8 cellular contexts compared by ENCODE assay signal in genomic region chr7:151368136-151368571, GRCh38. TPM values are rescaled to one million over a fixed set of nuclear protein-coding genes. Genes with fewer than 3 reads are reported as not detected.
DNase-seq lines count a peak whose midpoint lies in the region; ATAC-seq, FAIRE-seq and TF ChIP-seq lines count a peak whose summit lies in the region.

No MANE protein-coding gene starts in this region.

- FAIRE-seq in keratinocyte (lab: Jason Lieb, UNC) = no peak

- DNase-seq in AG04449 (ENCODE audit: low read depth, low spot score) (no peak), NCI-H187 treated with DMSO at 0.1 percent for 48 hours (lab: John Stamatoyannopoulos, UW) (peak; percentile 50), breast epithelium (ENCODE audit: low spot score in 2 of 2) (peak; percentile 76 to 78), keratinocyte (ENCODE audit: low read depth, low spot score) (peak; percentile 26)
- peak; percentile 62 to 71 (median 67) for DNase-seq in stimulated activated CD4-positive, alpha-beta T cell treated with anti-CD3 and anti-CD28 coated beads, Interleukin-1b, Interleukin-23, amount 100 ng/mL, for 24 hours (ENCODE audit: low read depth in 4 of 4, low spot score in 1 of 4)

- H3K9ac ChIP-seq in keratinocyte (ENCODE audit: control insufficient read depth, extremely low read depth, insufficient read depth, low read length) = no peak overlapping the region

- ATAC-seq in GM18511 (IDR thresholded peaks at IDR 0.05; ENCODE audit: unreplicated experiment) (peak; percentile 98), HG02943 (IDR thresholded peaks at IDR 0.05; ENCODE audit: low read depth, unreplicated experiment) (peak; percentile 92)

- dilution Hi-C loops in keratinocyte (cut with MboI; ENCODE audit: extremely low pct_ligation_motif_present, low sequenced_read_pairs) = no loop called here

- no peak overlapping the region for H3K4me2 ChIP-seq in keratinocyte (ENCODE audit: control insufficient read depth, extremely low read depth, insufficient read depth, low read depth, low read length)

- no peaks in the 10 kb centered on the region for H3K9me1 ChIP-seq in keratinocyte (ENCODE audit: control insufficient read depth, extremely low read depth, insufficient read depth, low read length)

- no peaks in the 10 kb centered on the region for H4K20me1 ChIP-seq in keratinocyte (ENCODE audit: control insufficient read depth, extremely low read depth, insufficient read depth, low read length)

- CTCF ChIA-PET in AG04449 (lab: Yijun Ruan, JAX) = interaction anchor here (0.6 to 11.3 kb wide), 36 partner anchors 8 to 414 kb away, joined by 3 to 270 read pairs (median 4); partner anchors contain the start of gene CRYGN

- no peak for TF ChIP-seq POLR2A in breast epithelium (IDR thresholded peaks at IDR 0.05)

- H3K36me3 ChIP-seq in breast epithelium (no peaks in the 10 kb centered on the region), keratinocyte (ENCODE audit: control insufficient read depth in 2 of 2, extremely low read depth in 1 of 2, insufficient read depth in 2 of 2, low read length in 2 of 2) (peaks cover 0 to 10% of the 10 kb centered on the region in 2 experiments)

- H3K9me3 ChIP-seq in breast epithelium (no peaks in the 10 kb centered on the region), keratinocyte (ENCODE audit: control insufficient read depth, low read depth, low read length) (no peaks in the 10 kb centered on the region)

- H3K4me1 ChIP-seq in breast epithelium (no peaks in the 10 kb centered on the region), keratinocyte (ENCODE audit: control insufficient read depth, extremely low read depth, insufficient read depth, low read length) (no peaks in the 10 kb centered on the region)

- TF ChIP-seq CTCF in AG04449 (IDR thresholded peaks at IDR 0.05; ENCODE audit: insufficient read depth, low read length, missing control alignments) (peak; percentile 95), VCaP (conservative IDR thresholded peaks at IDR 0.05) (peak; percentile 99), breast epithelium (IDR thresholded peaks at IDR 0.05) (peak; percentile 93 to 94 (median 93)), keratinocyte (optimal IDR thresholded peaks at IDR 0.05 in 1 of 3, IDR thresholded peaks at IDR 0.05 in 1 of 3, conservative IDR thresholded peaks at IDR 0.05 in 1 of 3; ENCODE audit: extremely low read depth in 1 of 3, insufficient read depth in 2 of 3, low read length in 3 of 3) (peak; percentile 92 to 97 (median 93))

- no peak overlapping the region for H3K4me3 ChIP-seq in AG04449 (ENCODE audit: low read depth, low read length)
- H3K4me3 ChIP-seq in breast epithelium = no peak overlapping the region
- H3K4me3 ChIP-seq in keratinocyte (ENCODE audit: control insufficient read depth in 2 of 3, extremely low read depth in 1 of 3, insufficient read depth in 2 of 3, low read depth in 1 of 3, low read length in 3 of 3) = no peak overlapping the region

- H3K27ac ChIP-seq in VCaP (no peak overlapping the region), breast epithelium (no peak overlapping the region), keratinocyte (ENCODE audit: control insufficient read depth, insufficient read depth, low read length) (no peak overlapping the region)

- intact Hi-C loops in breast epithelium (cut with DNase I; ENCODE audit: low total_unique reads) = loop anchor here (5.0 kb wide), 1 partner anchor 79 kb away; no protein-coding TSS in a partner anchor

- H3K27me3 ChIP-seq in breast epithelium (no peaks in the 10 kb centered on the region), keratinocyte (ENCODE audit: control insufficient read depth, extremely low read depth, insufficient read depth, low read length) (no peaks in the 10 kb centered on the region)

- POLR2A ChIA-PET in AG04449 (lab: Yijun Ruan, JAX) = no interaction called here

- no peak overlapping the region for H2AFZ ChIP-seq in keratinocyte (ENCODE audit: control insufficient read depth, low read length)

- no peaks in the 10 kb centered on the region for H3K79me2 ChIP-seq in keratinocyte (ENCODE audit: control insufficient read depth, insufficient read depth, low read length)

RNA-seq across cellular contexts. Expression of gene NUB1, which starts 26.5 kb away (rescaled TPM):
- total RNA-seq in breast epithelium = 10 to 100 TPM; 61.9 to 71.7 (median 62.7) TPM
- 27.0 to 34.6 TPM (median 30.6 TPM) in 3 replicates for polyA plus RNA-seq in keratinocyte
- 141 TPM for polyA plus RNA-seq in keratinocyte (2011; ENCODE audit: low read depth)
- polyA plus RNA-seq in keratinocyte (2011; cell fraction: cytosol; rRNA removed) = 28.0 and 42.1 TPM in 2 replicates
- polyA plus RNA-seq in keratinocyte (2011; cell fraction: nucleus; rRNA removed) = 34.8 and 41.7 TPM in 2 replicates
- polyA plus RNA-seq in keratinocyte (2012; ENCODE audit: low replicate concordance) = 29.9 and 36.0 TPM in 2 replicates
- 13.9 to 23.4 TPM (median 20.4 TPM) in 3 replicates for polyA minus RNA-seq in keratinocyte
- 23.8 TPM for polyA minus RNA-seq in keratinocyte (2011; cell fraction: cytosol; rRNA and poly(A)+ RNA removed)
- polyA minus RNA-seq in keratinocyte (2011; cell fraction: nucleus; rRNA and poly(A)+ RNA removed) = 20.4 and 21.5 TPM in 2 replicates

RNA-seq across cellular contexts. Expression of gene WDR86, which starts 41.7 kb away (rescaled TPM):
- total RNA-seq in breast epithelium = 10 to 100 TPM; 15.5 to 61.5 (median 57.0) TPM
- not detected in 3 replicates for polyA plus RNA-seq in keratinocyte
- not detected for polyA plus RNA-seq in keratinocyte (2011; ENCODE audit: low read depth)
- not detected in 2 replicates for polyA plus RNA-seq in keratinocyte (2011; cell fraction: cytosol; rRNA removed)
- polyA plus RNA-seq in keratinocyte (2011; cell fraction: nucleus; rRNA removed) = 0.11 TPM in 1 of 2 replicates, not detected in the other
- polyA plus RNA-seq in keratinocyte (2012; ENCODE audit: low replicate concordance) = 0.42 TPM in 1 of 2 replicates, not detected in the other
- not detected in 3 replicates for polyA minus RNA-seq in keratinocyte
- polyA minus RNA-seq in keratinocyte (2011; cell fraction: cytosol; rRNA and poly(A)+ RNA removed) = not detected
- polyA minus RNA-seq in keratinocyte (2011; cell fraction: nucleus; rRNA and poly(A)+ RNA removed) = not detected in 2 replicates
